In the genomic region with DNA sequence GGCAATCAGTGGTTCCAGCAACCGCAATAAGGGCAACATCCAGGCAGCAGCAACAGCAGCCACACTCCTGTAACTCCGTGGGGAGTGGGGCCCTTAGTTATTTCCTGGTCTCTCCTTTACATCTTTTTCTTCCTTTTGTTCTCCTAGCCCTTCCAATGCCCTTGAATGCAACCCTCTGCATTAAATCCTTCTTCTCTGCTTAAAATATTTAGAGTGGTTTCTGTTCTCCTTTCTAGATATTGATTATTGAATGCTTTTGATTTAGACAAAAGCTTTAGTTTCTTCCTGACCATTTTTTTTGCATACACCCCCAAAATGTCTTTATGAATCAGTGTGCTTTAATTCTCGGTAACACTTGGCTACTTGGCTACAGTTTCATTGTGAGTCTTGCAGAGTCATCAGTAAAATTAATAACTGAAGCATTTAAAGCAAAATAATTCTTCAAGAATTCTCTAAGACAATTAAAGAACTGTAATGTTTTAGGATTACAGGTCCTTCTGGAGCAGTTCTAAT, we compare ENCODE assay signal across 15 cellular contexts.
A peak's percentile ranks its signal among the peaks of the same experiment; 100 is the strongest.
DNase-seq lines count a peak whose midpoint lies in the region; ATAC-seq and TF ChIP-seq lines count a peak whose summit lies in the region.
"Had no signal": no experiment of that assay in that cellular context is flagged by ENCODE, and none has a peak within 500 bp of the region (broad histone marks: within the 10 kb centered on the region; RNA-seq: fewer than 3 reads in every experiment).

No MANE protein-coding gene starts in this region.

- ATAC-seq in GM19035 (IDR thresholded peaks at IDR 0.05; ENCODE audit: unreplicated experiment) (peak; percentile 88), GM23338 (no peak), HG03354 (IDR thresholded peaks at IDR 0.05; ENCODE audit: poor library complexity, severe bottlenecking, unreplicated experiment) (peak; percentile 74)
- no peak for ATAC-seq in stimulated activated naive B cell treated with anti-CD40 and anti-IgM and Interleukin-4, amounts not matched to agents 10 μg/mL and 1 μg/mL and 100 μg/mL, for 72 hours (replicated peaks)
- ATAC-seq: CD8-positive, alpha-beta T cell; Panc1 had no signal

- DNase-seq in GM12865 (ENCODE audit: low read depth) (peak; percentile 22), GM23338 (ENCODE audit: low spot score) (no peak), nephron progenitor cell (no peak), C1 segment of cervical spinal cord (lab: John Stamatoyannopoulos, UW) (no peak)
- no peak for DNase-seq in stimulated activated CD4-positive, alpha-beta T cell treated with anti-CD3 and anti-CD28 coated beads, Interleukin-4, amount 100 ng/mL, for 4 hours
- DNase-seq in stimulated activated naive B cell treated with anti-CD40 and anti-IgM and Interleukin-4, amounts not matched to agents 10 μg/mL and 1 μg/mL and 100 μg/mL, for 72 hours = no peak
- DNase-seq: activated CD4-positive, CD25-positive, alpha-beta regulatory T cell treated with anti-CD3 and anti-CD28 coated beads, Interleukin-2, amount 50 U/mL, for 72 hours; activated T-cell treated with anti-CD3 and anti-CD28 coated beads for 4 hours; CD8-positive, alpha-beta T cell; NCI-H524; occipital lobe had no signal

- no peaks in the 10 kb centered on the region for H3K27me3 ChIP-seq in GM23338 (ENCODE audit: insufficient read depth)

- H3K4me1 Mint-ChIP-seq in GM23338 (peaks cover 11% of the 10 kb centered on the region), nephron progenitor cell (no peaks in the 10 kb centered on the region)
- H3K4me1 Mint-ChIP-seq in stimulated activated naive B cell treated with anti-CD40 and anti-IgM and Interleukin-4, amounts not matched to agents 10 μg/mL and 1 μg/mL and 100 μg/mL, for 72 hours = no peaks in the 10 kb centered on the region

- H3K4me3 ChIP-seq in GM12865 (ENCODE audit: low read depth, low read length) = no peak overlapping the region
- no peak overlapping the region for H3K4me3 ChIP-seq in GM23338
- H3K4me3 ChIP-seq: skin epidermis had no signal

- H3K36me3 ChIP-seq in GM23338 (ENCODE audit: insufficient read depth) = no peaks in the 10 kb centered on the region

- no peaks in the 10 kb centered on the region for H4K20me1 ChIP-seq in GM23338 (replicated peaks; ENCODE audit: insufficient read depth)

- H3K27me3 Mint-ChIP-seq in GM23338 (ENCODE audit: insufficient read depth, low read depth, poor library complexity) (peaks cover 2% of the 10 kb centered on the region), nephron progenitor cell (ENCODE audit: low read depth, poor library complexity) (no peaks in the 10 kb centered on the region)
- H3K27me3 Mint-ChIP-seq in stimulated activated naive B cell treated with anti-CD40 and anti-IgM and Interleukin-4, amounts not matched to agents 10 μg/mL and 1 μg/mL and 100 μg/mL, for 72 hours = peaks cover 0 to 6% of the 10 kb centered on the region in 2 donors

- no peaks in the 10 kb centered on the region for H3K36me3 Mint-ChIP-seq in GM23338 (ENCODE audit: low read depth)
- no peaks in the 10 kb centered on the region for H3K36me3 Mint-ChIP-seq in nephron progenitor cell (ENCODE audit: low read depth)
- no peaks in the 10 kb centered on the region for H3K36me3 Mint-ChIP-seq in stimulated activated naive B cell treated with anti-CD40 and anti-IgM and Interleukin-4, amounts not matched to agents 10 μg/mL and 1 μg/mL and 100 μg/mL, for 72 hours
- H3K36me3 Mint-ChIP-seq: CD8-positive, alpha-beta T cell had no signal

- no peaks in the 10 kb centered on the region for H3K9me3 Mint-ChIP-seq in GM23338
- H3K9me3 Mint-ChIP-seq in nephron progenitor cell = no peaks in the 10 kb centered on the region
- no peaks in the 10 kb centered on the region for H3K9me3 Mint-ChIP-seq in stimulated activated naive B cell treated with anti-CD40 and anti-IgM and Interleukin-4, amounts not matched to agents 10 μg/mL and 1 μg/mL and 100 μg/mL, for 72 hours
- H3K9me3 Mint-ChIP-seq: CD8-positive, alpha-beta T cell had no signal

- no peak overlapping the region for H3K27ac Mint-ChIP-seq in GM23338
- H3K27ac Mint-ChIP-seq in nephron progenitor cell = no peak overlapping the region
- H3K27ac Mint-ChIP-seq in stimulated activated naive B cell treated with anti-CD40 and anti-IgM and Interleukin-4, amounts not matched to agents 10 μg/mL and 1 μg/mL and 100 μg/mL, for 72 hours = no peak overlapping the region
- H3K27ac Mint-ChIP-seq: CD8-positive, alpha-beta T cell had no signal

- H3F3A ChIP-seq in GM23338 (replicated peaks; ENCODE audit: low read depth) = no peaks in the 10 kb centered on the region

- no peaks in the 10 kb centered on the region for H3K79me2 ChIP-seq in GM23338 (replicated peaks; ENCODE audit: insufficient read depth)

- TF ChIP-seq CTCF in GM12865 (IDR thresholded peaks at IDR 0.05; ENCODE audit: insufficient read depth, low read depth, low read length, missing control alignments) (no peak), GM23338 (conservative IDR thresholded peaks at IDR 0.05; ENCODE audit: low read depth in 2 of 2) (no peak), nephron progenitor cell (IDR thresholded peaks at IDR 0.05) (no peak)

- H3K9me2 ChIP-seq in GM23338 (ENCODE audit: insufficient read depth) = no peaks in the 10 kb centered on the region

- no peak overlapping the region for H3K4me3 Mint-ChIP-seq in GM23338
- no peak overlapping the region for H3K4me3 Mint-ChIP-seq in nephron progenitor cell
- H3K4me3 Mint-ChIP-seq in stimulated activated naive B cell treated with anti-CD40 and anti-IgM and Interleukin-4, amounts not matched to agents 10 μg/mL and 1 μg/mL and 100 μg/mL, for 72 hours = no peak overlapping the region
- H3K4me3 Mint-ChIP-seq: CD8-positive, alpha-beta T cell had no signal

- peak overlapping the region; percentile 27; the same call in 1 of the 2 replicates for H3K4me2 ChIP-seq in GM23338

- peaks cover 5% of the 10 kb centered on the region; the same call in 1 of the 2 replicates for H3K4me1 ChIP-seq in GM23338 (ENCODE audit: insufficient read depth)

- peak overlapping the region; percentile 88 for H2AFZ ChIP-seq in GM23338

- H3K27ac ChIP-seq in GM23338 (ENCODE audit: low read depth) = no peak overlapping the region
- H3K27ac ChIP-seq: skin epidermis had no signal

TF ChIP-seq in GM23338, 12 proteins besides CTCF, POLR2A, EP300 and RAD21 (continues in another document):
- TF ChIP-seq, protein P1, sequence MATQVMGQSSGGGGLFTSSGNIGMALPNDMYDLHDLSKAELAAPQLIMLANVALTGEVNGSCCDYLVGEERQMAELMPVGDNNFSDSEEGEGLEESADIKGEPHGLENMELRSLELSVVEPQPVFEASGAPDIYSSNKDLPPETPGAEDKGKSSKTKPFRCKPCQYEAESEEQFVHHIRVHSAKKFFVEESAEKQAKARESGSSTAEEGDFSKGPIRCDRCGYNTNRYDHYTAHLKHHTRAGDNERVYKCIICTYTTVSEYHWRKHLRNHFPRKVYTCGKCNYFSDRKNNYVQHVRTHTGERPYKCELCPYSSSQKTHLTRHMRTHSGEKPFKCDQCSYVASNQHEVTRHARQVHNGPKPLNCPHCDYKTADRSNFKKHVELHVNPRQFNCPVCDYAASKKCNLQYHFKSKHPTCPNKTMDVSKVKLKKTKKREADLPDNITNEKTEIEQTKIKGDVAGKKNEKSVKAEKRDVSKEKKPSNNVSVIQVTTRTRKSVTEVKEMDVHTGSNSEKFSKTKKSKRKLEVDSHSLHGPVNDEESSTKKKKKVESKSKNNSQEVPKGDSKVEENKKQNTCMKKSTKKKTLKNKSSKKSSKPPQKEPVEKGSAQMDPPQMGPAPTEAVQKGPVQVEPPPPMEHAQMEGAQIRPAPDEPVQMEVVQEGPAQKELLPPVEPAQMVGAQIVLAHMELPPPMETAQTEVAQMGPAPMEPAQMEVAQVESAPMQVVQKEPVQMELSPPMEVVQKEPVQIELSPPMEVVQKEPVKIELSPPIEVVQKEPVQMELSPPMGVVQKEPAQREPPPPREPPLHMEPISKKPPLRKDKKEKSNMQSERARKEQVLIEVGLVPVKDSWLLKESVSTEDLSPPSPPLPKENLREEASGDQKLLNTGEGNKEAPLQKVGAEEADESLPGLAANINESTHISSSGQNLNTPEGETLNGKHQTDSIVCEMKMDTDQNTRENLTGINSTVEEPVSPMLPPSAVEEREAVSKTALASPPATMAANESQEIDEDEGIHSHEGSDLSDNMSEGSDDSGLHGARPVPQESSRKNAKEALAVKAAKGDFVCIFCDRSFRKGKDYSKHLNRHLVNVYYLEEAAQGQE (IDR thresholded peaks at IDR 0.05; ENCODE audit: unreplicated experiment) = no peak
- TF ChIP-seq ZNF114 (CRISPR knock-in tag; IDR thresholded peaks at IDR 0.05) (no peak), JUNB (IDR thresholded peaks at IDR 0.05; ENCODE audit: unreplicated experiment) (no peak), ZNF331 (CRISPR knock-in tag; IDR thresholded peaks at IDR 0.05; ENCODE audit: low read depth) (no peak), EZH2phosphoT487 (IDR thresholded peaks at IDR 0.05; ENCODE audit: unreplicated experiment) (no peak), STAT1 (IDR thresholded peaks at IDR 0.05; ENCODE audit: unreplicated experiment) (no peak), CREB1 (CRISPR knock-in tag; IDR thresholded peaks at IDR 0.05; ENCODE audit: low read depth) (no peak), EZH2 (IDR thresholded peaks at IDR 0.05; ENCODE audit: low read depth, unreplicated experiment) (no peak)

Comparison
In these comparisons a context has a peak if more than half of its experiments do, and no peak if none do; other contexts are left out.
1. ATAC-seq: peak in GM19035 (single experiment) and HG03354 (single experiment); none in GM23338 (single experiment) and stimulated activated naive B cell treated with anti-CD40 and anti-IgM and Interleukin-4, amounts not matched to agents 10 μg/mL and 1 μg/mL and 100 μg/mL, for 72 hours (0 of 2).